Comparison of ENCODE assay signal across 19 cellular contexts in genomic region chr5:38149815-38150195, GRCh38.
"Had no signal": no experiment of that assay in that cellular context is flagged by ENCODE, and none has a peak within 500 bp of the region (broad histone marks: within the 10 kb centered on the region; RNA-seq: fewer than 3 reads in every experiment).

No MANE protein-coding gene starts in this region.

- H3K36me3 Mint-ChIP-seq: mesothelial cell of epicardium had no signal

- DNase-seq: colonic mucosa; cortex of kidney; effector CD8-positive, alpha-beta T cell; effector memory CD8-positive, alpha-beta T cell; foreskin keratinocyte; gastrocnemius medialis; glutamatergic neuron; head of caudate nucleus; heart right ventricle; hippocampal formation; left cardiac atrium; left lung; left ventricle myocardium superior; lower lobe of right lung; mesenchymal stem cell; mucosa of descending colon; naive B cell had no signal

- H3K4me3 Mint-ChIP-seq: dendritic cell treated with granulocyte-macrophage colony-stimulating factor and Interleukin-4, amounts not matched to agents 40 ng/mL and 50 ng/mL, for 4 days; effector memory CD8-positive, alpha-beta T cell; mesothelial cell of epicardium had no signal

- ATAC-seq: effector memory CD8-positive, alpha-beta T cell; foreskin keratinocyte; gastrocnemius medialis; heart right ventricle; left cardiac atrium; left lung; left ventricle myocardium superior; lower lobe of right lung; mucosa of descending colon had no signal

- H3K27ac Mint-ChIP-seq: dendritic cell treated with granulocyte-macrophage colony-stimulating factor and Interleukin-4, amounts not matched to agents 40 ng/mL and 50 ng/mL, for 4 days; effector memory CD8-positive, alpha-beta T cell; mesothelial cell of epicardium; naive B cell had no signal

- H3K9me3 Mint-ChIP-seq: dendritic cell treated with granulocyte-macrophage colony-stimulating factor and Interleukin-4, amounts not matched to agents 40 ng/mL and 50 ng/mL, for 4 days; mesothelial cell of epicardium had no signal

- H3K4me1 Mint-ChIP-seq: mesothelial cell of epicardium, naive B cell had no signal
